9 cellular contexts compared by ENCODE assay signal in genomic region chr3:5267889-5268288, GRCh38.
"Had no signal": no experiment of that assay in that cellular context is flagged by ENCODE, and none has a peak within 500 bp of the region (broad histone marks: within the 10 kb centered on the region; RNA-seq: fewer than 3 reads in every experiment).

No MANE protein-coding gene starts in this region.

- H3K4me2 ChIP-seq: GM23338, KMS-11 had no signal

- H3K27ac ChIP-seq: KMS-11 had no signal

- H3K4me1 ChIP-seq: HAP-1 had no signal

- H3K36me3 ChIP-seq: HAP-1 had no signal

- DNase-seq: H7, HFFc6, Karpas-422, KBM-7 had no signal

- H3K4me3 ChIP-seq: GM23338, HAP-1 had no signal

- H2AFZ ChIP-seq: GM23338 had no signal

- H3K9ac ChIP-seq: KMS-11 had no signal

- ATAC-seq: GM23338, HCT116 had no signal

- H3K9me3 ChIP-seq: HAP-1 had no signal

- FAIRE-seq: HTR-8/SVneo had no signal
